ENCODE assay signal across 18 cellular contexts in the genomic region with DNA sequence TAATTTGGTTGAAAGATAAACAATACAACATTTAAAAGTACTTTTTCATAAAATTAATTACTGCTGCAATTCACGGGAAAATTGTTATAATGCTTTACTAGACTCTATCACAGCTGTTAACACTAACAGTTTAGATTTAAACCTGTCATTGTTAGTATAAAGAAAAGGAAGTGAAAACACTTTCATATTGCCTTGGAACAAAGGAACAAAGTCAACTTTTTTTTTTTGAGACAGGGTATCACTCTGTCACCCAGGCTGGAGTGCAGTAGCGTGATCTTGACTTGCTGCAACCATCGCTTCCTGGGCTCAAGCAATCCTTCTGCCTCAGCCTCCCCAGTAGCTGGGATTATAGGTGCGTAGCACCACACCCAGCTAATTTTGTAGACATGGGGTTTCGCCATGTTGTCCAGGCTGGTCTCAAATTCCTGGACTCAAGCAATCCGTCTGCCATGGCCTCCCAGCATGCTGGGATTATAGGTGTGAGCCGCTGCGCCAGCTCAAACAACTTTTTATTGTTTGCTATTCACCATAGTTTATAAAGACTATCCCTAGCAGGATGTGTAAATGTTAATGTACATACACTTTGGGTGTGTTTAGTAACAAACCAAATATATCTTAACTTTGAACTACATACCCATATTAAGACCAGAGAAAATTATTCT. TPM values are rescaled to one million over a fixed set of nuclear protein-coding genes. Genes with fewer than 3 reads are reported as not detected.
A peak's percentile ranks its signal among the peaks of the same experiment; 100 is the strongest.
DNase-seq lines count a peak whose midpoint lies in the region; ATAC-seq, FAIRE-seq and TF ChIP-seq lines count a peak whose summit lies in the region.
"Had no signal": no experiment of that assay in that cellular context is flagged by ENCODE, and none has a peak within 500 bp of the region (broad histone marks: within the 10 kb centered on the region; RNA-seq: fewer than 3 reads in every experiment).

No MANE protein-coding gene starts in this region.

- H3K27me3 Mint-ChIP-seq in neural progenitor cell (ENCODE audit: insufficient read depth, low read depth): no peaks in the 10 kb centered on the region
- no peaks in the 10 kb centered on the region for H3K27me3 Mint-ChIP-seq in activated CD4-positive, alpha-beta T cell treated with anti-CD3 and anti-CD28 coated beads, Interleukin-2, amount 10 ng/mL, durations not matched to agents 24 days and 14 days
- H3K27me3 Mint-ChIP-seq: activated CD8-positive, alpha-beta T cell treated with anti-CD3 and anti-CD28 coated beads for 36 hours; CD8-positive, alpha-beta memory T cell had no signal

- H2AFZ ChIP-seq in neural progenitor cell (replicated peaks): no peak overlapping the region
- no peak overlapping the region for H2AFZ ChIP-seq in HepG2 (ENCODE audit: low read length)

- H3K79me2 ChIP-seq in neural progenitor cell (ENCODE audit: low read depth): no peaks in the 10 kb centered on the region
- no peaks in the 10 kb centered on the region for H3K79me2 ChIP-seq in HepG2 (ENCODE audit: insufficient read depth, low read length)

- FAIRE-seq in HepG2 (lab: Jason Lieb, UNC): no peak
- FAIRE-seq: endothelial cell of umbilical vein, RCC 7860 had no signal

- no peak overlapping the region for H3K4me3 Mint-ChIP-seq in neural progenitor cell
- H3K4me3 Mint-ChIP-seq in activated CD4-positive, alpha-beta T cell treated with anti-CD3 and anti-CD28 coated beads, Interleukin-2, amount 10 ng/mL, durations not matched to agents 24 days and 14 days: no peak overlapping the region
- H3K4me3 Mint-ChIP-seq: activated CD8-positive, alpha-beta T cell treated with anti-CD3 and anti-CD28 coated beads for 36 hours; CD8-positive, alpha-beta memory T cell had no signal

- DNase-seq in neural progenitor cell (ENCODE audit: low spot score): no peak
- no peak for DNase-seq in HepG2 (ENCODE audit: low spot score)
- DNase-seq in SJCRH30: no peak
- no peak for DNase-seq in activated CD4-positive, alpha-beta T cell treated with anti-CD3 and anti-CD28 coated beads, Interleukin-2, amount 10 ng/mL, durations not matched to agents 24 days and 14 days
- DNase-seq: activated CD8-positive, alpha-beta T cell treated with anti-CD3 and anti-CD28 coated beads for 36 hours; activated naive CD4-positive, alpha-beta T cell treated with anti-CD3 and anti-CD28 coated beads, Interleukin-2, amount 50 U/mL, for 16 hours; CD8-positive, alpha-beta memory T cell; GDM1; head of caudate nucleus; Karpas-422; NCI-H2171 had no signal

- no peak overlapping the region for H3K4me3 ChIP-seq in neural progenitor cell
- no peak overlapping the region for H3K4me3 ChIP-seq in HepG2 (replicated peaks in 1 of 3; ENCODE audit: insufficient read depth in 1 of 3, low read depth in 2 of 3, low read length in 3 of 3)
- H3K4me3 ChIP-seq in gastroesophageal sphincter: no peak overlapping the region
- H3K4me3 ChIP-seq in SJCRH30: no peak overlapping the region

- H3K36me3 Mint-ChIP-seq in neural progenitor cell: peaks cover 10% of the 10 kb centered on the region
- H3K36me3 Mint-ChIP-seq in activated CD4-positive, alpha-beta T cell treated with anti-CD3 and anti-CD28 coated beads, Interleukin-2, amount 10 ng/mL, durations not matched to agents 24 days and 14 days (ENCODE audit: low read depth): peaks cover 14% of the 10 kb centered on the region

- no peaks in the 10 kb centered on the region for H3F3A ChIP-seq in neural progenitor cell (ENCODE audit: low read depth)

- 92% methylated on average over 7 of the region's 8 CpGs for WGBS in HepG2 (ENCODE audit: low lambda C conversion rate)
- WGBS in gastroesophageal sphincter (ENCODE audit: low coverage in 1 of 2), 2 donors: 85 to 87% methylated on average over 6 to 8 of the region's 8 CpGs

- POLR2A ChIA-PET in HepG2 (lab: Yijun Ruan, JAX): no interaction called here

- peak; percentile 57 for ATAC-seq in GM19025 (IDR thresholded peaks at IDR 0.05; ENCODE audit: low read depth, unreplicated experiment)
- ATAC-seq in HG02623 (IDR thresholded peaks at IDR 0.05; ENCODE audit: unreplicated experiment): peak; percentile 69
- peak; percentile 93 for ATAC-seq in HG03354 (IDR thresholded peaks at IDR 0.05; ENCODE audit: poor library complexity, severe bottlenecking, unreplicated experiment)
- no peak for ATAC-seq in HepG2
- ATAC-seq in gastroesophageal sphincter: no peak
- ATAC-seq: activated CD8-positive, alpha-beta T cell treated with anti-CD3 and anti-CD28 coated beads for 36 hours; left lobe of liver had no signal

- H3K4me1 ChIP-seq in neural progenitor cell (no peaks in the 10 kb centered on the region), HepG2 (ENCODE audit: insufficient read depth, low read length) (peaks cover 7% of the 10 kb centered on the region; the same call in 1 of the 2 replicates), gastroesophageal sphincter (no peaks in the 10 kb centered on the region), SJCRH30 (no peaks in the 10 kb centered on the region)

- in situ Hi-C loops in HepG2 (cut with HindIII; ENCODE audit: extremely low pct_ligation_motif_present, low pct_unique_long_range_greater_than_20kb): no loop called here

- TF ChIP-seq RAD21 in HepG2 (CRISPR knock-in tag; IDR thresholded peaks at IDR 0.05): no peak

- H3K4me2 ChIP-seq in neural progenitor cell (no peak overlapping the region), HepG2 (ENCODE audit: low read depth, low read length) (no peak overlapping the region)

- no peaks in the 10 kb centered on the region for H3K36me3 ChIP-seq in neural progenitor cell
- peaks cover 0 to 5% of the 10 kb centered on the region in 2 experiments; a peak in 1 of 5 replicates for H3K36me3 ChIP-seq in HepG2 (replicated peaks in 1 of 2; ENCODE audit: control insufficient read depth in 1 of 2, insufficient read depth in 2 of 2, low read length in 2 of 2)
- H3K36me3 ChIP-seq in gastroesophageal sphincter: peaks cover 0 to 29% of the 10 kb centered on the region in 2 donors
- H3K36me3 ChIP-seq in SJCRH30: peaks cover 10% of the 10 kb centered on the region; the same call in 1 of the 2 replicates

- no peak overlapping the region for H3K9ac ChIP-seq in neural progenitor cell
- no peak overlapping the region for H3K9ac ChIP-seq in HepG2 (ENCODE audit: insufficient read depth, low read depth, low read length)

- H3K27ac Mint-ChIP-seq in neural progenitor cell: peak overlapping the region; percentile 46
- no peak overlapping the region for H3K27ac Mint-ChIP-seq in activated CD4-positive, alpha-beta T cell treated with anti-CD3 and anti-CD28 coated beads, Interleukin-2, amount 10 ng/mL, durations not matched to agents 24 days and 14 days
- H3K27ac Mint-ChIP-seq: activated CD8-positive, alpha-beta T cell treated with anti-CD3 and anti-CD28 coated beads for 36 hours; CD8-positive, alpha-beta memory T cell had no signal

- no TSS peak for BruUV-seq in HepG2 (replicated peaks; lab: Mats Ljungman, UMichigan)

- TF ChIP-seq CTCF in neural progenitor cell (IDR thresholded peaks at IDR 0.05) (no peak), HepG2 (CRISPR knock-in tag; IDR thresholded peaks at IDR 0.05) (no peak), gastroesophageal sphincter (IDR thresholded peaks at IDR 0.05) (no peak)

- no peaks in the 10 kb centered on the region for H3K4me1 Mint-ChIP-seq in neural progenitor cell
- peaks cover 2% of the 10 kb centered on the region for H3K4me1 Mint-ChIP-seq in activated CD4-positive, alpha-beta T cell treated with anti-CD3 and anti-CD28 coated beads, Interleukin-2, amount 10 ng/mL, durations not matched to agents 24 days and 14 days

- no peak overlapping the region for H3K27ac ChIP-seq in neural progenitor cell
- no peak overlapping the region for H3K27ac ChIP-seq in HepG2 (ENCODE audit: extremely low read length, insufficient read depth, low read length)
- H3K27ac ChIP-seq in gastroesophageal sphincter: no peak overlapping the region
- no peak overlapping the region for H3K27ac ChIP-seq in SJCRH30

- H3K27me3 ChIP-seq in neural progenitor cell (no peaks in the 10 kb centered on the region), HepG2 (ENCODE audit: control insufficient read depth in 1 of 2, insufficient read depth in 2 of 2, low read length in 2 of 2) (no peaks in the 10 kb centered on the region), gastroesophageal sphincter (no peaks in the 10 kb centered on the region), SJCRH30 (no peaks in the 10 kb centered on the region)

- no peak for TF ChIP-seq POLR2A in HepG2 (IDR thresholded peaks at IDR 0.05; ENCODE audit: insufficient read depth in 1 of 2, low read depth in 2 of 2, low read length in 2 of 2)
- TF ChIP-seq POLR2A in gastroesophageal sphincter (IDR thresholded peaks at IDR 0.05): no peak

- CTCF ChIA-PET in HepG2 (lab: Yijun Ruan, JAX; ENCODE audit: low intra/inter-chr PET ratio, low total read pairs): no interaction called here

- no peaks in the 10 kb centered on the region for H3K9me3 ChIP-seq in neural progenitor cell (ENCODE audit: low read depth)
- H3K9me3 ChIP-seq in HepG2 (ENCODE audit: low read length): no peaks in the 10 kb centered on the region
- no peaks in the 10 kb centered on the region for H3K9me3 ChIP-seq in gastroesophageal sphincter
- H3K9me3 ChIP-seq in SJCRH30 (replicated peaks): no peaks in the 10 kb centered on the region

- no peaks in the 10 kb centered on the region for H3K9me3 Mint-ChIP-seq in neural progenitor cell
- H3K9me3 Mint-ChIP-seq in activated CD4-positive, alpha-beta T cell treated with anti-CD3 and anti-CD28 coated beads, Interleukin-2, amount 10 ng/mL, durations not matched to agents 24 days and 14 days: no peaks in the 10 kb centered on the region
- H3K9me3 Mint-ChIP-seq: activated CD8-positive, alpha-beta T cell treated with anti-CD3 and anti-CD28 coated beads for 36 hours; CD8-positive, alpha-beta memory T cell had no signal

- no peak for TF ChIP-seq EP300 in HepG2 (IDR thresholded peaks at IDR 0.05; ENCODE audit: low read depth in 2 of 2, low read length in 2 of 2)
- TF ChIP-seq EP300 in HepG2 (CRISPR knock-in tag; IDR thresholded peaks at IDR 0.05; ENCODE audit: borderline replicate concordance): no peak
- no peak for TF ChIP-seq EP300 in gastroesophageal sphincter (IDR thresholded peaks at IDR 0.05)

- intact Hi-C loops in HepG2 (cut with micrococcal nuclease; ENCODE audit: unreplicated experiment): no loop called here
- intact Hi-C loops in activated CD4-positive, alpha-beta T cell treated with anti-CD3 and anti-CD28 coated beads, Interleukin-2, amount 10 ng/mL, durations not matched to agents 24 days and 14 days (cut with micrococcal nuclease): no loop called here

- H4K20me1 ChIP-seq in neural progenitor cell (ENCODE audit: low read depth) (no peaks in the 10 kb centered on the region), HepG2 (ENCODE audit: insufficient read depth, low read length) (no peaks in the 10 kb centered on the region)

RNA-seq across cellular contexts. Expression of gene SLC35A1, which starts 22.1 kb away (rescaled TPM):
- 19.9 and 34.6 TPM in 2 replicates for total RNA-seq in neural progenitor cell (ENCODE audit: low replicate concordance)
- 15.6 and 24.8 TPM in 2 replicates for total RNA-seq in HepG2 (2016; rRNA removed; fragmentation: Illumina TruSeq; extraction: Trizol)
- total RNA-seq in HepG2 (2016; cell fraction: cytosol; rRNA removed; fragmentation: Illumina TruSeq; extraction: Trizol; ENCODE audit: low read depth): 3.0 and 4.8 TPM in 2 replicates
- 13.6 and 24.2 TPM in 2 replicates for total RNA-seq in HepG2 (2016; cell fraction: insoluble cytoplasmic fraction; rRNA removed; fragmentation: Illumina TruSeq; extraction: Trizol)
- total RNA-seq in HepG2 (2016; cell fraction: membrane; rRNA removed; fragmentation: Illumina TruSeq; extraction: Trizol): 8.4 and 10.7 TPM in 2 replicates
- total RNA-seq in HepG2 (2016; cell fraction: nucleus; rRNA removed; fragmentation: Illumina TruSeq; extraction: Trizol): 22.2 and 26.7 TPM in 2 replicates
- polyA plus RNA-seq in HepG2 (2011; rRNA removed): 20.4 and 25.1 TPM in 2 replicates
- 8.6 and 13.3 TPM in 2 replicates for polyA plus RNA-seq in HepG2 (2011; cell fraction: cytosol; rRNA removed)
- 10.2 and 14.0 TPM in 2 replicates for polyA plus RNA-seq in HepG2 (2011; cell fraction: nucleus; rRNA removed)
- polyA plus RNA-seq in HepG2 (2012): 15.3 and 16.9 TPM in 2 replicates
- polyA plus RNA-seq in HepG2 (2016; cell fraction: cytosol; fragmentation: Illumina TruSeq; extraction: Trizol; ENCODE audit: low read depth): 2.6 and 3.1 TPM in 2 replicates
- polyA plus RNA-seq in HepG2 (2016; cell fraction: insoluble cytoplasmic fraction; fragmentation: Illumina TruSeq; extraction: Trizol; ENCODE audit: low read depth): 11.7 and 13.5 TPM in 2 replicates
- 5.5 and 5.8 TPM in 2 replicates for polyA plus RNA-seq in HepG2 (2016; cell fraction: membrane; fragmentation: Illumina TruSeq; extraction: Trizol; ENCODE audit: low read depth)
- polyA plus RNA-seq in HepG2 (2016; cell fraction: nucleus; fragmentation: Illumina TruSeq; extraction: Trizol; ENCODE audit: insufficient read depth, low read depth): 36.5 and 40.7 TPM in 2 replicates
- polyA minus RNA-seq in HepG2 (2011; rRNA and poly(A)+ RNA removed; ENCODE audit: low replicate concordance): 10.6 and 11.7 TPM in 2 replicates
- polyA minus RNA-seq in HepG2 (2011; cell fraction: cytosol; rRNA and poly(A)+ RNA removed): 7.8 and 8.2 TPM in 2 replicates
- 16.2 and 17.5 TPM in 2 replicates for polyA minus RNA-seq in HepG2 (2011; cell fraction: nucleus; rRNA and poly(A)+ RNA removed)
- 10 to 100 TPM; 14.5 to 19.9 (median 16.1) TPM for total RNA-seq in gastroesophageal sphincter
- 16.5 and 18.4 TPM in 2 replicates for total RNA-seq in SJCRH30 (2014; rRNA removed; shearing (Covaris generic))
- total RNA-seq in activated CD4-positive, alpha-beta T cell treated with anti-CD3 and anti-CD28 coated beads, Interleukin-2, amount 10 ng/mL, durations not matched to agents 24 days and 14 days: 8.8 and 9.1 TPM in 2 replicates

Comparison
In these comparisons a context has a peak if more than half of its experiments do, and no peak if none do; other contexts are left out.
1. ATAC-seq: peak in GM19025 (single experiment), HG02623 (single experiment) and HG03354 (single experiment); none in HepG2 (single experiment) and gastroesophageal sphincter (single experiment).